19 cellular contexts compared by ENCODE assay signal in the genomic region with DNA sequence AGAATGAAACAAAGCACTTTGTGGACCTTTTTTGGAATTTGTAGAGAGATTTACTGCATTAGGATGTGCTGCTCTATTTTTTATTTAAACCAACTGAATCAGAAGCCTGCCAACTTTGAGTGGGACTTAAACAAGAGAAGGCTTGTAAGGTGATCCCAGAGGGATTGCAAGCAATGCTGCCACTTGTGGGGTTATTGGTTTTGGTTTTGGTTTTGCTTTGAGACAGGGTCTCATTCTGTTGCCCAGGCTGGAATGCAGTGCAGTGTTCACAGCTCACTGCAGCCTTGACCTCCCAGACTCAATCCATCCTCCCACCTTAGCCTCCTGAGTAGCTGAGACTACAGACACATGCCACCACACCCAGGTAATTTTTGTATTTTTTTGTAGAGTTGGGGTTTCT. TPM values are rescaled to one million over a fixed set of nuclear protein-coding genes. Genes with fewer than 3 reads are reported as not detected.
DNase-seq lines count a peak whose midpoint lies in the region; ATAC-seq and TF ChIP-seq lines count a peak whose summit lies in the region.
"Had no signal": no experiment of that assay in that cellular context is flagged by ENCODE, and none has a peak within 500 bp of the region (broad histone marks: within the 10 kb centered on the region; RNA-seq: fewer than 3 reads in every experiment).

No MANE protein-coding gene starts in this region.

- TF ChIP-seq CTCF in endodermal cell (conservative IDR thresholded peaks at IDR 0.05) (no peak), right lobe of liver (IDR thresholded peaks at IDR 0.05) (no peak)

- peak; percentile 10 for DNase-seq in Daoy (ENCODE audit: low read depth)
- no peak for DNase-seq in NCI-H82 treated with DMSO at 0.1 percent for 48 hours (lab: John Stamatoyannopoulos, UW; ENCODE audit: unreplicated experiment)
- DNase-seq in endodermal cell, result no peak
- DNase-seq in stimulated activated CD4-positive, alpha-beta T cell treated with anti-CD3 and anti-CD28 coated beads, Interleukin-4, amount 100 ng/mL, for 1 hour, result no peak
- no peak for DNase-seq in right lobe of liver
- DNase-seq: activated naive CD4-positive, alpha-beta T cell treated with anti-CD3 and anti-CD28 coated beads, Interleukin-2, amount 50 U/mL, for 16 hours; brain microvascular endothelial cell; HCEC 1CT; Kasumi-1; naive B cell; NCI-H1417 treated with DMSO at 0.1 percent for 48 hours; NCI-H446 treated with DMSO at 0.1 percent for 48 hours; tibial artery had no signal

- H3K36me3 ChIP-seq in BLaER1, result no peaks in the 10 kb centered on the region
- H3K36me3 ChIP-seq in endodermal cell (ENCODE audit: control insufficient read depth, insufficient read depth, low read length), result no peaks in the 10 kb centered on the region
- peaks cover 0 to 3% (median 0%) of the 10 kb centered on the region in 4 donors for H3K36me3 ChIP-seq in right lobe of liver
- H3K36me3 ChIP-seq: brain microvascular endothelial cell, SJSA1 had no signal

- no peak overlapping the region for H3K27ac ChIP-seq in BLaER1
- H3K27ac ChIP-seq in endodermal cell (ENCODE audit: low read depth, low read length), result no peak overlapping the region
- no peak overlapping the region for H3K27ac ChIP-seq in right lobe of liver
- H3K27ac ChIP-seq: brain microvascular endothelial cell, parathyroid adenoma, SJSA1, tibial artery had no signal

- H3K27me3 ChIP-seq in BLaER1 (no peaks in the 10 kb centered on the region), endodermal cell (ENCODE audit: control insufficient read depth, insufficient read depth, low read length, poor library complexity, severe bottlenecking) (no peaks in the 10 kb centered on the region), right lobe of liver (no peaks in the 10 kb centered on the region)
- H3K27me3 ChIP-seq: brain microvascular endothelial cell, SJSA1, tibial artery had no signal

- H3K36me3 Mint-ChIP-seq in endodermal cell (ENCODE audit: low read depth), result peaks cover 6% of the 10 kb centered on the region

- H3K9ac ChIP-seq in BLaER1 (no peak overlapping the region), endodermal cell (ENCODE audit: extremely low read depth, low read length, poor library complexity, severe bottlenecking) (no peak overlapping the region)
- H3K9ac ChIP-seq: parathyroid adenoma had no signal

- H4K20me1 ChIP-seq in BLaER1, result no peaks in the 10 kb centered on the region

- H3K27ac Mint-ChIP-seq in endodermal cell, result no peak overlapping the region
- H3K27ac Mint-ChIP-seq: naive B cell had no signal

- no peak for TF ChIP-seq POLR2A in right lobe of liver (IDR thresholded peaks at IDR 0.05)

- H3K4me1 Mint-ChIP-seq in endodermal cell, result no peaks in the 10 kb centered on the region

- H3K4me3 ChIP-seq in BLaER1 (no peak overlapping the region), endodermal cell (ENCODE audit: low read length) (no peak overlapping the region), right lobe of liver (no peak overlapping the region)
- H3K4me3 ChIP-seq: lung, SJSA1, tibial artery had no signal

- H3K27me3 Mint-ChIP-seq in endodermal cell (ENCODE audit: insufficient read depth), result no peaks in the 10 kb centered on the region
- H3K27me3 Mint-ChIP-seq: naive B cell had no signal

- ATAC-seq in GM21447 (IDR thresholded peaks at IDR 0.05; ENCODE audit: unreplicated experiment) (peak; percentile 65), HG03460 (IDR thresholded peaks at IDR 0.05; ENCODE audit: unreplicated experiment) (peak; percentile 79), right lobe of liver (no peak)

- peak overlapping the region; percentile 34 for H3K4me2 ChIP-seq in BLaER1

- H3K9me3 ChIP-seq in BLaER1, result no peaks in the 10 kb centered on the region
- H3K9me3 ChIP-seq in endodermal cell (ENCODE audit: control insufficient read depth, low read length), result no peaks in the 10 kb centered on the region
- H3K9me3 ChIP-seq in right lobe of liver, result no peaks in the 10 kb centered on the region
- H3K9me3 ChIP-seq: SJSA1, tibial artery had no signal

- H3K9me3 Mint-ChIP-seq in endodermal cell, result no peaks in the 10 kb centered on the region
- H3K9me3 Mint-ChIP-seq: naive B cell had no signal

- intact Hi-C loops in right lobe of liver (cut with DNase I), result no loop called here

- no peak overlapping the region for H3K4me3 Mint-ChIP-seq in endodermal cell
- H3K4me3 Mint-ChIP-seq: naive B cell had no signal

- peaks cover 9% of the 10 kb centered on the region for H3K4me1 ChIP-seq in BLaER1
- no peaks in the 10 kb centered on the region for H3K4me1 ChIP-seq in endodermal cell (ENCODE audit: control insufficient read depth, insufficient read depth, low read length)
- H3K4me1 ChIP-seq in right lobe of liver, result no peaks in the 10 kb centered on the region
- H3K4me1 ChIP-seq: parathyroid adenoma, tibial artery had no signal

RNA-seq across cellular contexts. Expression of a gene that starts 32.2 kb away (rescaled TPM):
- total RNA-seq in Daoy (2014; rRNA removed; shearing (Covaris generic)), result 81.4 and 84.1 TPM in 2 replicates
- total RNA-seq in endodermal cell (100 to 1,000 TPM; 124 to 144 TPM), right lobe of liver (10 to 100 TPM; 44.5 to 85.0 (median 54.6) TPM)
- polyA plus RNA-seq in endodermal cell (2013, experiment 1 of 2), result 333 TPM
- 337 TPM for polyA plus RNA-seq in endodermal cell (2013, experiment 2 of 2)

RNA-seq across cellular contexts. Expression of a gene that starts 32.4 kb away (rescaled TPM):
- 0.24 and 0.63 TPM in 2 replicates for total RNA-seq in Daoy (2014; rRNA removed; shearing (Covaris generic))
- total RNA-seq in endodermal cell, result 1 to 10 TPM in 1 of 2 donors, under 1 TPM in 1; 0.55 to 1.6 TPM
- 3.0 TPM for polyA plus RNA-seq in endodermal cell (2013, experiment 1 of 2)
- polyA plus RNA-seq in endodermal cell (2013, experiment 2 of 2), result 3.0 TPM
- 1 to 10 TPM in 3 of 6 experiments, under 1 TPM in 3; 0.31 to 1.7 (median 0.92) TPM for total RNA-seq in right lobe of liver

RNA-seq across cellular contexts. Expression of a gene that starts 35.6 kb away (rescaled TPM):
- total RNA-seq in Daoy (2014; rRNA removed; shearing (Covaris generic)), result 7.5 and 11.0 TPM in 2 replicates
- total RNA-seq in endodermal cell (10 to 100 TPM; 12.3 to 19.6 TPM), right lobe of liver (10 to 100 TPM; 18.9 to 29.5 (median 24.4) TPM)
- polyA plus RNA-seq in endodermal cell (2013, experiment 1 of 2), result 13.2 TPM
- 12.3 TPM for polyA plus RNA-seq in endodermal cell (2013, experiment 2 of 2)

RNA-seq across cellular contexts. Expression of a gene that starts 59.5 kb away (rescaled TPM):
- 185 and 205 TPM in 2 replicates for total RNA-seq in Daoy (2014; rRNA removed; shearing (Covaris generic))
- total RNA-seq in endodermal cell, result 10 to 100 TPM; 31.6 to 34.0 TPM
- polyA plus RNA-seq in endodermal cell (2013, experiment 1 of 2), result 54.9 TPM
- polyA plus RNA-seq in endodermal cell (2013, experiment 2 of 2), result 58.0 TPM
- total RNA-seq in right lobe of liver, result 10 to 100 TPM in 5 of 6 experiments, 1 to 10 TPM in 1; 8.6 to 29.7 (median 14.0) TPM

Comparison
In these comparisons a context has a peak if more than half of its experiments do, and no peak if none do; other contexts are left out.
1. ATAC-seq: peak in GM21447 (single experiment) and HG03460 (single experiment); none in right lobe of liver (0 of 4).